12 cellular contexts compared by ENCODE assay signal in genomic region chr15:83657549-83657948, GRCh38. TPM values are rescaled to one million over a fixed set of nuclear protein-coding genes. Genes with fewer than 3 reads are reported as not detected.
A peak's percentile ranks its signal among the peaks of the same experiment; 100 is the strongest.
DNase-seq lines count a peak whose midpoint lies in the region; ATAC-seq and TF ChIP-seq lines count a peak whose summit lies in the region.
"Had no signal": no experiment of that assay in that cellular context is flagged by ENCODE, and none has a peak within 500 bp of the region (broad histone marks: within the 10 kb centered on the region; RNA-seq: fewer than 3 reads in every experiment).

No MANE protein-coding gene starts in this region.

- CTCF ChIA-PET in CD8-positive, alpha-beta T cell (lab: Charles Lee), result interaction anchor here (1.3 kb wide), 1 partner anchor 14 kb away, joined by 3 read pairs; no protein-coding TSS in a partner anchor

- H3K4me3 ChIP-seq in OCI-LY1 (ENCODE audit: low read depth, low read length, poor library complexity, severe bottlenecking) (no peak overlapping the region), retinal pigment epithelial cell (ENCODE audit: low read length) (no peak overlapping the region), tibial nerve (no peak overlapping the region)
- H3K4me3 ChIP-seq in CD8-positive, alpha-beta T cell (ENCODE audit: low read depth, low read length), result no peak overlapping the region

- no peak overlapping the region for H3K9ac ChIP-seq in OCI-LY1 (ENCODE audit: low read length)

- H3K27me3 Mint-ChIP-seq in CD8-positive, alpha-beta T cell (ENCODE audit: low read depth), result peaks cover 19% of the 10 kb centered on the region

- no peak overlapping the region for H3K4me2 ChIP-seq in OCI-LY1 (ENCODE audit: low read length)

- H3K27ac ChIP-seq in OCI-LY1 (ENCODE audit: low read depth, low read length, poor library complexity, severe bottlenecking), result no peak overlapping the region
- no peak overlapping the region for H3K27ac ChIP-seq in foreskin keratinocyte
- no peak overlapping the region for H3K27ac ChIP-seq in CD8-positive, alpha-beta T cell (ENCODE audit: low read depth, low read length)
- H3K27ac ChIP-seq in tibial nerve, result peak overlapping the region in 2 of 4 donors; percentile 10 to 31

- H3F3A ChIP-seq in OCI-LY1 (ENCODE audit: insufficient read depth, low read length), result no peaks in the 10 kb centered on the region

- no peak for TF ChIP-seq POLR2A in tibial nerve (IDR thresholded peaks at IDR 0.05)

- ATAC-seq in foreskin keratinocyte, result no peak
- no peak for ATAC-seq in CD8-positive, alpha-beta T cell
- ATAC-seq: activated CD8-positive, alpha-beta T cell treated with anti-CD3 and anti-CD28 coated beads for 36 hours; T-helper 17 cell had no signal

- 85 to 91% methylated on average over 4 of the region's 4 CpGs for WGBS in tibial nerve, 2 donors

- H3K4me3 Mint-ChIP-seq in CD8-positive, alpha-beta T cell, result no peak overlapping the region
- H3K4me3 Mint-ChIP-seq: activated CD8-positive, alpha-beta T cell treated with anti-CD3 and anti-CD28 coated beads for 36 hours; activated naive CD4-positive, alpha-beta T cell treated with anti-CD3 and anti-CD28 coated beads, Interleukin-2, amount 50 U/mL, for 24 hours; T-helper 17 cell had no signal

- no peaks in the 10 kb centered on the region for H3K36me3 ChIP-seq in OCI-LY1 (ENCODE audit: insufficient read depth, low read length)
- no peaks in the 10 kb centered on the region for H3K36me3 ChIP-seq in CD8-positive, alpha-beta T cell (ENCODE audit: insufficient read depth, low read length)
- H3K36me3 ChIP-seq in tibial nerve, result no peaks in the 10 kb centered on the region

- no peaks in the 10 kb centered on the region for H3K36me3 Mint-ChIP-seq in CD8-positive, alpha-beta T cell
- H3K36me3 Mint-ChIP-seq: activated naive CD4-positive, alpha-beta T cell treated with anti-CD3 and anti-CD28 coated beads, Interleukin-2, amount 50 U/mL, for 24 hours had no signal

- H2AFZ ChIP-seq in OCI-LY1 (ENCODE audit: low read length), result no peak overlapping the region

- H3K4me1 Mint-ChIP-seq in CD8-positive, alpha-beta T cell (ENCODE audit: low read depth), result no peaks in the 10 kb centered on the region
- H3K4me1 Mint-ChIP-seq: activated naive CD4-positive, alpha-beta T cell treated with anti-CD3 and anti-CD28 coated beads, Interleukin-2, amount 50 U/mL, for 24 hours; T-helper 17 cell had no signal

- TF ChIP-seq CTCF in GM12873 (IDR thresholded peaks at IDR 0.05; ENCODE audit: insufficient read depth, low read depth, low read length, missing control alignments) (peak; percentile 53), OCI-LY1 (IDR thresholded peaks at IDR 0.05; ENCODE audit: low read length) (peak; percentile 47), foreskin keratinocyte (conservative IDR thresholded peaks at IDR 0.05) (peak; percentile 38), retinal pigment epithelial cell (conservative IDR thresholded peaks at IDR 0.05; ENCODE audit: low read depth, low read length) (peak; percentile 57), tibial nerve (IDR thresholded peaks at IDR 0.05) (no peak)
- TF ChIP-seq CTCF in CD8-positive, alpha-beta T cell (IDR thresholded peaks at IDR 0.05), result no peak

- DNase-seq in foreskin keratinocyte, result no peak
- no peak for DNase-seq in retinal pigment epithelial cell (ENCODE audit: low read depth)
- no peak for DNase-seq in CD8-positive, alpha-beta T cell
- DNase-seq in tibial nerve (ENCODE audit: low spot score in 2 of 2), result no peak
- no peak for DNase-seq in inferior parietal cortex (ENCODE audit: extremely low spot score)
- DNase-seq: activated CD8-positive, alpha-beta T cell treated with anti-CD3 and anti-CD28 coated beads for 36 hours; dermis blood vessel endothelial cell; NCI-H187; T-helper 17 cell had no signal

- no peak overlapping the region for H3K27ac Mint-ChIP-seq in CD8-positive, alpha-beta T cell
- H3K27ac Mint-ChIP-seq: activated CD8-positive, alpha-beta T cell treated with anti-CD3 and anti-CD28 coated beads for 36 hours; activated naive CD4-positive, alpha-beta T cell treated with anti-CD3 and anti-CD28 coated beads, Interleukin-2, amount 50 U/mL, for 24 hours; T-helper 17 cell had no signal

- no peaks in the 10 kb centered on the region for H3K4me1 ChIP-seq in OCI-LY1 (ENCODE audit: insufficient read depth, low read length, severe bottlenecking)
- no peaks in the 10 kb centered on the region for H3K4me1 ChIP-seq in foreskin keratinocyte
- H3K4me1 ChIP-seq in CD8-positive, alpha-beta T cell (ENCODE audit: insufficient read depth, low read length), result no peaks in the 10 kb centered on the region
- H3K4me1 ChIP-seq in tibial nerve, result peaks cover 0 to 45% (median 3%) of the 10 kb centered on the region in 4 donors

- TF ChIP-seq EP300 in tibial nerve (IDR thresholded peaks at IDR 0.05), result no peak

- intact Hi-C loops in CD8-positive, alpha-beta T cell (cut with DNase I, micrococcal nuclease), result no loop called here

- no peaks in the 10 kb centered on the region for H4K20me1 ChIP-seq in OCI-LY1 (ENCODE audit: insufficient read depth, low read length)

- H3K9me3 Mint-ChIP-seq in CD8-positive, alpha-beta T cell, result no peaks in the 10 kb centered on the region
- H3K9me3 Mint-ChIP-seq: activated CD8-positive, alpha-beta T cell treated with anti-CD3 and anti-CD28 coated beads for 36 hours; activated naive CD4-positive, alpha-beta T cell treated with anti-CD3 and anti-CD28 coated beads, Interleukin-2, amount 50 U/mL, for 24 hours had no signal

- no peaks in the 10 kb centered on the region for H3K27me3 ChIP-seq in OCI-LY1 (ENCODE audit: insufficient read depth, low read length)
- H3K27me3 ChIP-seq in foreskin keratinocyte, result peaks cover 68% of the 10 kb centered on the region
- H3K27me3 ChIP-seq in CD8-positive, alpha-beta T cell (ENCODE audit: insufficient read depth, low read length), result peaks cover 7% of the 10 kb centered on the region
- peaks cover 0 to 14% of the 10 kb centered on the region in 2 donors for H3K27me3 ChIP-seq in tibial nerve

- H3K9me2 ChIP-seq in OCI-LY1 (ENCODE audit: low read depth, low read length), result no peaks in the 10 kb centered on the region

- H3K9me3 ChIP-seq in OCI-LY1 (ENCODE audit: low read length) (no peaks in the 10 kb centered on the region), tibial nerve (peaks cover 0 to 7% (median 0%) of the 10 kb centered on the region in 4 donors)
- no peaks in the 10 kb centered on the region for H3K9me3 ChIP-seq in CD8-positive, alpha-beta T cell (ENCODE audit: low read length)

- no peaks in the 10 kb centered on the region for H3K79me2 ChIP-seq in OCI-LY1 (ENCODE audit: insufficient read depth, low read length)

- POLR2A ChIA-PET in CD8-positive, alpha-beta T cell (lab: Charles Lee), result no interaction called here

RNA-seq across cellular contexts. Expression of gene ADAMTSL3, which starts 3.6 kb away (rescaled TPM):
- total RNA-seq in foreskin keratinocyte (not detected in 2 replicates), tibial nerve (10 to 100 TPM; 16.2 to 19.7 (median 19.3) TPM)
- 0.01 TPM in 1 of 2 replicates, not detected in the other for polyA plus RNA-seq in foreskin keratinocyte
- total RNA-seq in CD8-positive, alpha-beta T cell, result not detected
- total RNA-seq: activated CD8-positive, alpha-beta T cell treated with anti-CD3 and anti-CD28 coated beads for 36 hours; T-helper 17 cell had no signal

Comparison
In these comparisons a context has a peak if more than half of its experiments do, and no peak if none do; other contexts are left out.
1. CTCF ChIP-seq: peak in GM12873 (single experiment), OCI-LY1 (single experiment), foreskin keratinocyte (single experiment) and retinal pigment epithelial cell (single experiment); none in CD8-positive, alpha-beta T cell (single experiment) and tibial nerve (0 of 5).
2. RNA of gene ADAMTSL3, which starts 3.6 kb away (total RNA-seq): 16.2 to 19.7 TPM in tibial nerve; not detected in CD8-positive, alpha-beta T cell and not detected in foreskin keratinocyte; every median in the first group is over 10 times any median in the second.